9 cellular contexts compared by ENCODE assay signal in genomic region chr3:5732081-5732480, GRCh38.
"Had no signal": no experiment of that assay in that cellular context is flagged by ENCODE, and none has a peak within 500 bp of the region (broad histone marks: within the 10 kb centered on the region; RNA-seq: fewer than 3 reads in every experiment).

No MANE protein-coding gene starts in this region.

- H3K9ac ChIP-seq: GM23248, KMS-11 had no signal

- H2AFZ ChIP-seq: GM23248 had no signal

- H3K4me3 ChIP-seq: GM23248 had no signal

- DNase-seq: GM23248, GOT3, H9, HCEC 1CT, Karpas-422, KBM-7 had no signal

- FAIRE-seq: H54, HTR-8/SVneo had no signal

- H3K27ac ChIP-seq: GM23248, KMS-11 had no signal

- H3K4me2 ChIP-seq: KMS-11 had no signal
